ENCODE assay signal across 28 cellular contexts in genomic region chr3:64026346-64026745, GRCh38.
"Had no signal": no experiment of that assay in that cellular context is flagged by ENCODE, and none has a peak within 500 bp of the region (broad histone marks: within the 10 kb centered on the region; RNA-seq: fewer than 3 reads in every experiment).

No MANE protein-coding gene starts in this region.

- H3K4me3 ChIP-seq: coronary artery, dorsolateral prefrontal cortex had no signal

- H3K27me3 ChIP-seq: brain microvascular endothelial cell had no signal

- H3K27ac ChIP-seq: brain microvascular endothelial cell, coronary artery, dorsolateral prefrontal cortex, WERI-Rb-1 had no signal

- FAIRE-seq: astrocyte, bronchial epithelial cell, frontal cortex had no signal

- DNase-seq: activated B cell treated with CpG ODN at 0.5 μM for 24 hours; activated CD4-positive, alpha-beta T cell treated with anti-CD3 and anti-CD28 coated beads for 48 hours; activated CD4-positive, alpha-beta T cell treated with anti-CD3 and anti-CD28 coated beads, Interleukin-2, amount 50 U/mL, for 1 hour; activated CD4-positive, alpha-beta T cell treated with anti-CD3 and anti-CD28 coated beads, Interleukin-2, amount 50 U/mL, for 48 hours; activated CD8-positive, alpha-beta memory T cell treated with anti-CD3 and anti-CD28 coated beads for 24 hours; activated CD8-positive, alpha-beta T cell treated with anti-CD3 and anti-CD28 coated beads for 36 hours; activated effector memory CD4-positive, alpha-beta T cell treated with Interleukin-2 at 50 U/mL for 16 hours; activated gamma-delta T cell treated with Interleukin-2 at 50 U/mL for 16 hours; activated naive CD4-positive, alpha-beta T cell treated with anti-CD3 and anti-CD28 coated beads, Interleukin-2, amount 50 U/mL, for 16 hours; activated naive CD4-positive, alpha-beta T cell treated with Interleukin-2 at 50 U/mL for 16 hours; activated T-cell treated with anti-CD3 and anti-CD28 coated beads, Interleukin-2, amount 50 U/mL, for 4 hours; amniotic stem cell; anterior cingulate cortex; brain microvascular endothelial cell; dorsolateral prefrontal cortex; effector memory CD4-positive, alpha-beta T cell; endodermal cell; foreskin fibroblast; head of caudate nucleus; T1000; WERI-Rb-1 had no signal

- ATAC-seq: activated CD4-positive, CD25-positive, alpha-beta regulatory T cell treated with anti-CD3 and anti-CD28 coated beads, Interleukin-2, amount 50 U/mL, for 24 hours; activated CD8-positive, alpha-beta T cell treated with anti-CD3 and anti-CD28 coated beads for 36 hours; activated T-cell treated with anti-CD3 and anti-CD28 coated beads, Interleukin-2, amount 50 U/mL, for 4 hours; activated T-helper 17 cell treated with anti-CD3 and anti-CD28 coated beads, Interleukin-2, amount 50 U/mL, for 72 hours; esophagus mucosa had no signal

- H3K36me3 ChIP-seq: brain microvascular endothelial cell had no signal
